Comparison of ENCODE assay signal across 22 cellular contexts in the genomic region with DNA sequence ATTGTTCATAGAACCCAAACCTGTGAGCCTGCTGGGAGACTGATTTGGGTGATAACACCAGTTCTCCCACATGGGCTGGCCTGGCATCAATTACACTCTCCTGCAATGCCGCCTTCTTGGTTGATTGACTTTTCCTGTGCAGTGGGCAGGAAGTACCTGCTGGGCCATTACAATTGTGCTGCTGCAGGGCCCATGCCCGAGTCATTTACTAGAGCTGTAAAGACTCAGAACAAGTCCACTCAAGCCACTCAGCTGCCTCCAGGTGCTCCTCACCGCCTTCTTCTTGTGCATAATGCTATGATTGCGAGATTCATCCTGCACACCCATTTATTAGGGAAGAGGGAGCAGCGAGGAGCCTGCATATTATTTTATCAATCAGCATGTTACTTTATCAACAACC.
DNase-seq lines count a peak whose midpoint lies in the region; ATAC-seq and TF ChIP-seq lines count a peak whose summit lies in the region.
"Had no signal": no experiment of that assay in that cellular context is flagged by ENCODE, and none has a peak within 500 bp of the region (broad histone marks: within the 10 kb centered on the region; RNA-seq: fewer than 3 reads in every experiment).

No MANE protein-coding gene starts in this region.

- peaks cover 14% of the 10 kb centered on the region for H3K27me3 Mint-ChIP-seq in H9 (ENCODE audit: low read depth)
- H3K27me3 Mint-ChIP-seq: CD4-positive, alpha-beta memory T cell had no signal

- peak overlapping the region; percentile 28 for H4K91ac ChIP-seq in H9 (ENCODE audit: insufficient read length, low read depth, low read length)

- no peak overlapping the region for H3K4me3 Mint-ChIP-seq in H9
- H3K4me3 Mint-ChIP-seq: CD4-positive, alpha-beta memory T cell had no signal

- no peak overlapping the region for H2AK5ac ChIP-seq in H9 (ENCODE audit: insufficient read length, low read length)

- no peak for TF ChIP-seq CTCF in A673 (conservative IDR thresholded peaks at IDR 0.05; ENCODE audit: low read depth, low read length)
- TF ChIP-seq CTCF in H9 (conservative IDR thresholded peaks at IDR 0.05), result no peak
- no peak for TF ChIP-seq CTCF in RWPE1 (conservative IDR thresholded peaks at IDR 0.05; ENCODE audit: low read depth)

- no CpG with 5 or more reads among the region's 5 CpGs for WGBS in H9 (ENCODE audit: extremely low coverage, insufficient read length, low lambda C conversion rate)

- intact Hi-C loops in A673 (cut with micrococcal nuclease; ENCODE audit: unreplicated experiment), result loop anchor here (5.0 kb wide), 1 partner anchor 935 kb away; a partner anchor contains a TSS

- no peak overlapping the region for H3K4me2 ChIP-seq in H9 (ENCODE audit: insufficient read depth, insufficient read length, low read length)
- H3K4me2 ChIP-seq: PC-9 had no signal

- H4K20me1 ChIP-seq in H9 (ENCODE audit: control insufficient read depth, insufficient read depth, insufficient read length), result no peaks in the 10 kb centered on the region

- BruUV-seq in A673 (replicated peaks; lab: Mats Ljungman, UMichigan), result no TSS peak

- no peak overlapping the region for H4K5ac ChIP-seq in H9 (ENCODE audit: insufficient read length, low read depth, low read length)

- H3K23ac ChIP-seq in H9 (ENCODE audit: insufficient read length, low read depth, low read length), result no peak overlapping the region

- H3T11ph ChIP-seq in H9 (ENCODE audit: low read length), result no peak overlapping the region

- H3K4me1 ChIP-seq in A673 (ENCODE audit: insufficient read depth, low read length, poor library complexity, severe bottlenecking) (peaks cover 40% of the 10 kb centered on the region), H9 (ENCODE audit: insufficient read depth, low read length) (peaks cover 15% of the 10 kb centered on the region)
- H3K4me1 ChIP-seq: Caco-2 had no signal

- peaks cover 42 to 60% of the 10 kb centered on the region in 2 experiments for H3K9me3 Mint-ChIP-seq in H9

- peak; percentile 85 for DNase-seq in A673 (ENCODE audit: low spot score)
- no peak for DNase-seq in H9
- DNase-seq in RWPE1 (ENCODE audit: low spot score), result peak; percentile 56
- peak; percentile 16 for DNase-seq in left kidney (ENCODE audit: low read depth, low spot score)
- no peak for DNase-seq in stimulated activated CD4-positive, alpha-beta T cell treated with anti-CD3 and anti-CD28 coated beads, Interleukin-12 subunit alpha, Interleukin-12 subunit beta, amount 100 ng/mL, for 4 hours
- DNase-seq: AML-193; C1 segment of cervical spinal cord; Caco-2; CD4-positive, alpha-beta memory T cell; GF-D8; Karpas-422; NCI-H1092 treated with DMSO at 0.1 percent for 48 hours; NCI-H1436; NCI-H2029 treated with DMSO at 0.1 percent for 48 hours; NCI-H2171; NCI-H226; NCI-H524; PC-9; SHP77 had no signal

- CTCF ChIA-PET in A673 (lab: Charles Lee), result no interaction called here
- CTCF ChIA-PET in RWPE1 (lab: Yijun Ruan, JAX), result interaction anchor here (0.6 kb wide), 1 partner anchor 72 kb away, joined by 3 read pairs; no protein-coding TSS in a partner anchor

- H2BK12ac ChIP-seq in H9 (ENCODE audit: insufficient read length, low read depth, low read length), result no peak overlapping the region

- H3K27me3 ChIP-seq in A673 (replicated peaks; ENCODE audit: insufficient read depth, low read depth, low read length, poor library complexity) (no peaks in the 10 kb centered on the region), H9 (ENCODE audit: insufficient read depth, low read length) (no peaks in the 10 kb centered on the region)

- no peak overlapping the region for H2BK120ac ChIP-seq in H9 (ENCODE audit: low read depth, low read length, poor library complexity, severe bottlenecking)

- H3K27ac Mint-ChIP-seq in H9, result peak overlapping the region in 2 of 3 experiments; percentile 1 to 83; a peak in 4 of 7 replicates
- H3K27ac Mint-ChIP-seq: CD4-positive, alpha-beta memory T cell had no signal

- no peak overlapping the region for H2BK15ac ChIP-seq in H9 (ENCODE audit: low read depth, low read length)

- H2AFZ ChIP-seq in H9 (ENCODE audit: low read length), result no peak overlapping the region
- H2AFZ ChIP-seq: PC-9 had no signal

- no peaks in the 10 kb centered on the region for H3K36me3 ChIP-seq in A673 (ENCODE audit: insufficient read depth, low read length, poor library complexity, severe bottlenecking)

- no peak overlapping the region for H3K9ac ChIP-seq in H9 (ENCODE audit: extremely low read depth, insufficient read length, low read length)

- H3K36me3 Mint-ChIP-seq in H9 (ENCODE audit: insufficient read depth in 1 of 3, low read depth in 3 of 3), result peaks cover 32 to 45% (median 40%) of the 10 kb centered on the region in 3 experiments
- H3K36me3 Mint-ChIP-seq: CD4-positive, alpha-beta memory T cell had no signal

- H2BK20ac ChIP-seq in H9 (ENCODE audit: low read depth, low read length, poor library complexity, severe bottlenecking), result no peak overlapping the region

- no peaks in the 10 kb centered on the region for H3K79me2 ChIP-seq in H9 (ENCODE audit: insufficient read depth, low read length)

- no peak overlapping the region for H3K18ac ChIP-seq in H9 (ENCODE audit: insufficient read length, low read depth, low read length)

- H2BK5ac ChIP-seq in H9 (ENCODE audit: insufficient read length, low read length), result no peak overlapping the region

- no peak overlapping the region for H4K8ac ChIP-seq in H9 (replicated peaks; ENCODE audit: insufficient read length, low read depth, low read length)

- peaks cover 27 to 37% of the 10 kb centered on the region in 2 experiments for H3K4me1 Mint-ChIP-seq in H9
- H3K4me1 Mint-ChIP-seq: CD4-positive, alpha-beta memory T cell had no signal

- H3K27ac ChIP-seq in A673 (ENCODE audit: low read depth, low read length, poor library complexity, severe bottlenecking) (peak overlapping the region; percentile 50), H9 (ENCODE audit: insufficient read length, low read depth, low read length) (peak overlapping the region; percentile 31), RWPE1 (no peak overlapping the region)
- H3K27ac ChIP-seq: PC-9 had no signal

- no peak overlapping the region for H3K4me3 ChIP-seq in A673 (ENCODE audit: low read depth, low read length, poor library complexity, severe bottlenecking)
- H3K4me3 ChIP-seq: PC-9 had no signal

- H3K14ac ChIP-seq in H9 (ENCODE audit: insufficient read depth, low read length), result no peak overlapping the region

- POLR2A ChIA-PET in A673 (lab: Charles Lee; ENCODE audit: low non-redundant PET) (no interaction called here), RWPE1 (lab: Yijun Ruan, JAX; ENCODE audit: low non-redundant PET) (no interaction called here)

- ATAC-seq in GM19328 (IDR thresholded peaks at IDR 0.05; ENCODE audit: unreplicated experiment), result no peak
- no peak for ATAC-seq in HG03139 (IDR thresholded peaks at IDR 0.05; ENCODE audit: unreplicated experiment)
- ATAC-seq: HepG2 had no signal

- H3K9me3 ChIP-seq in A673 (ENCODE audit: low read depth, low read length, poor library complexity, severe bottlenecking) (no peaks in the 10 kb centered on the region), H9 (ENCODE audit: control insufficient read depth, low read depth, low read length) (peaks cover 25% of the 10 kb centered on the region)
- H3K9me3 ChIP-seq: Caco-2 had no signal

- no peak overlapping the region for H3K4ac ChIP-seq in H9 (ENCODE audit: low read depth, low read length)

- H3K23me2 ChIP-seq in H9 (ENCODE audit: insufficient read length, low read depth, low read length, poor library complexity, severe bottlenecking), result no peaks in the 10 kb centered on the region

- no peaks in the 10 kb centered on the region for H3K79me1 ChIP-seq in H9 (ENCODE audit: insufficient read depth, low read depth, low read length, poor library complexity, severe bottlenecking)

- H3K56ac ChIP-seq in H9 (ENCODE audit: insufficient read length, low read depth, low read length), result no peak overlapping the region

Comparison
In these comparisons a context has a peak if more than half of its experiments do, and no peak if none do; other contexts are left out.
1. DNase-seq: peak in A673 (single experiment), RWPE1 (single experiment) and left kidney (single experiment); none in H9 (single experiment) and stimulated activated CD4-positive, alpha-beta T cell treated with anti-CD3 and anti-CD28 coated beads, Interleukin-12 subunit alpha, Interleukin-12 subunit beta, amount 100 ng/mL, for 4 hours (single experiment).